Comparison of ENCODE assay signal across 8 cellular contexts in the genomic region with DNA sequence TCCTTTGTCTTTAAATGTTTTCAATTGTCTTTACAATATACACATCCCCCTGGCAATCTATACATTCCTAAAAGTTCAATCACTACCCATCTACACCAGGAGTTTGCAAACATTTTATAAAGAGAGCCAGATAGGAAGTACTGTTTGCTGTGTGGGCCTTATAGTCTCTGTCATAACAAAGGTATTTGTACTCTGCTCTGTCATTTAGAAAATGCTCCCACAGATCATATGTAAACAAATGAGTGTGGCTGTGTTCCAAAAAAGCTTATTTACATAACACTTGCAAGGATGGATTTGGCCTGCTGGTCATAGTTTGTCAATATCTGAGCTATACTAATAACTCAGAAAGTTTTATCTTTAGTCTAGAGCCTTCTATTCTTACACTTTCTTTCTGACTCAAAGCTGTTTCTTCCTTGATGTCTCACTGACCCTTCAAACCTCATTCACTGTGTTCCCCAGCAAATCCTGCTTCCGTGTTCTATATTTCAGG.
DNase-seq lines count a peak whose midpoint lies in the region; ATAC-seq and TF ChIP-seq lines count a peak whose summit lies in the region.

No MANE protein-coding gene starts in this region.

- H3K4me1 ChIP-seq in liver (ENCODE audit: control insufficient read depth in 4 of 4, insufficient read depth in 4 of 4, low read length in 3 of 4), result peaks cover 0 to 4% (median 2%) of the 10 kb centered on the region in 4 donors

- no peak overlapping the region for H3K4me3 ChIP-seq in liver (ENCODE audit: low read depth in 1 of 3, low read length in 3 of 3)

- ATAC-seq in GM18870 (IDR thresholded peaks at IDR 0.05; ENCODE audit: unreplicated experiment) (peak; percentile 88), HG02852 (IDR thresholded peaks at IDR 0.05; ENCODE audit: unreplicated experiment) (peak; percentile 83), HG03139 (IDR thresholded peaks at IDR 0.05; ENCODE audit: unreplicated experiment) (no peak)

- no peak overlapping the region for H3K9ac ChIP-seq in liver (ENCODE audit: low read depth in 1 of 2, low read length in 2 of 2)

- H3K36me3 ChIP-seq in liver (ENCODE audit: control insufficient read depth in 4 of 4, insufficient read depth in 3 of 4, low read depth in 1 of 4, low read length in 3 of 4), result no peaks in the 10 kb centered on the region

- H3K9me3 ChIP-seq in liver (ENCODE audit: control insufficient read depth in 4 of 4, low read length in 3 of 4), result no peaks in the 10 kb centered on the region

- 62% methylated on average over 1 of the region's 1 CpG for WGBS in liver

- no peak for TF ChIP-seq CTCF in liver (IDR thresholded peaks at IDR 0.05; ENCODE audit: low read depth, low read length, missing input control)

- TF ChIP-seq RAD21 in liver (IDR thresholded peaks at IDR 0.05), result peak in 1 of 2 donors; percentile 9

- H3K27me3 ChIP-seq in liver (ENCODE audit: control insufficient read depth in 4 of 4, insufficient read depth in 4 of 4, low read length in 3 of 4), result no peaks in the 10 kb centered on the region

- peak; percentile 7 for DNase-seq in NCI-H526 treated with DMSO at 0.1 percent for 48 hours (lab: John Stamatoyannopoulos, UW)
- DNase-seq in T-helper 1 cell, result no peak
- DNase-seq in NOMO-1 (lab: John Stamatoyannopoulos, UW; ENCODE audit: unreplicated experiment in 2 of 2), result no peak
- DNase-seq in globus pallidus (ENCODE audit: low spot score), result no peak

- no peak overlapping the region for H3K27ac ChIP-seq in liver (ENCODE audit: low read depth in 1 of 2, low read length in 2 of 2)

TF ChIP-seq in liver, 16 proteins besides CTCF, POLR2A, EP300 and RAD21:
- TF ChIP-seq, protein P1, sequence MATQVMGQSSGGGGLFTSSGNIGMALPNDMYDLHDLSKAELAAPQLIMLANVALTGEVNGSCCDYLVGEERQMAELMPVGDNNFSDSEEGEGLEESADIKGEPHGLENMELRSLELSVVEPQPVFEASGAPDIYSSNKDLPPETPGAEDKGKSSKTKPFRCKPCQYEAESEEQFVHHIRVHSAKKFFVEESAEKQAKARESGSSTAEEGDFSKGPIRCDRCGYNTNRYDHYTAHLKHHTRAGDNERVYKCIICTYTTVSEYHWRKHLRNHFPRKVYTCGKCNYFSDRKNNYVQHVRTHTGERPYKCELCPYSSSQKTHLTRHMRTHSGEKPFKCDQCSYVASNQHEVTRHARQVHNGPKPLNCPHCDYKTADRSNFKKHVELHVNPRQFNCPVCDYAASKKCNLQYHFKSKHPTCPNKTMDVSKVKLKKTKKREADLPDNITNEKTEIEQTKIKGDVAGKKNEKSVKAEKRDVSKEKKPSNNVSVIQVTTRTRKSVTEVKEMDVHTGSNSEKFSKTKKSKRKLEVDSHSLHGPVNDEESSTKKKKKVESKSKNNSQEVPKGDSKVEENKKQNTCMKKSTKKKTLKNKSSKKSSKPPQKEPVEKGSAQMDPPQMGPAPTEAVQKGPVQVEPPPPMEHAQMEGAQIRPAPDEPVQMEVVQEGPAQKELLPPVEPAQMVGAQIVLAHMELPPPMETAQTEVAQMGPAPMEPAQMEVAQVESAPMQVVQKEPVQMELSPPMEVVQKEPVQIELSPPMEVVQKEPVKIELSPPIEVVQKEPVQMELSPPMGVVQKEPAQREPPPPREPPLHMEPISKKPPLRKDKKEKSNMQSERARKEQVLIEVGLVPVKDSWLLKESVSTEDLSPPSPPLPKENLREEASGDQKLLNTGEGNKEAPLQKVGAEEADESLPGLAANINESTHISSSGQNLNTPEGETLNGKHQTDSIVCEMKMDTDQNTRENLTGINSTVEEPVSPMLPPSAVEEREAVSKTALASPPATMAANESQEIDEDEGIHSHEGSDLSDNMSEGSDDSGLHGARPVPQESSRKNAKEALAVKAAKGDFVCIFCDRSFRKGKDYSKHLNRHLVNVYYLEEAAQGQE (IDR thresholded peaks at IDR 0.05), result peak; percentile 22
- TF ChIP-seq ATF3 (IDR thresholded peaks at IDR 0.05), result no peak
- no peak for TF ChIP-seq ZBTB33 (IDR thresholded peaks at IDR 0.05)
- TF ChIP-seq EGR1 (IDR thresholded peaks at IDR 0.05; ENCODE audit: low read depth in 2 of 2), result no peak
- no peak for TF ChIP-seq GABPA (IDR thresholded peaks at IDR 0.05 in 1 of 2, conservative IDR thresholded peaks at IDR 0.05 in 1 of 2)
- peak; percentile 99 for TF ChIP-seq FOXA1 (IDR thresholded peaks at IDR 0.05)
- TF ChIP-seq JUND (IDR thresholded peaks at IDR 0.05), result peak; percentile 33 to 63
- TF ChIP-seq, protein P2, sequence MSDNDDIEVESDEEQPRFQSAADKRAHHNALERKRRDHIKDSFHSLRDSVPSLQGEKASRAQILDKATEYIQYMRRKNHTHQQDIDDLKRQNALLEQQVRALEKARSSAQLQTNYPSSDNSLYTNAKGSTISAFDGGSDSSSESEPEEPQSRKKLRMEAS (IDR thresholded peaks at IDR 0.05), result no peak
- TF ChIP-seq NR2F2 (IDR thresholded peaks at IDR 0.05), result no peak
- TF ChIP-seq HNF4A (conservative IDR thresholded peaks at IDR 0.05), result peak; percentile 71 to 76
- TF ChIP-seq FOXA2 (IDR thresholded peaks at IDR 0.05), result peak; percentile 99
- peak; percentile 22 for TF ChIP-seq HNF4G (IDR thresholded peaks at IDR 0.05)
- TF ChIP-seq RXRA (IDR thresholded peaks at IDR 0.05), result peak in 1 of 2 donors; percentile 25
- TF ChIP-seq SP1 (IDR thresholded peaks at IDR 0.05), result peak; percentile 45
- no peak for TF ChIP-seq TAF1 (conservative IDR thresholded peaks at IDR 0.05)
- TF ChIP-seq YY1 (IDR thresholded peaks at IDR 0.05), result no peak
